In genomic region chr6:149761438-149761837, GRCh38 we compare ENCODE assay signal across 1 cellular context.
TF ChIP-seq lines count a peak whose summit lies in the region.

No MANE protein-coding gene starts in this region.

TF ChIP-seq in K562, 482 proteins besides CTCF, POLR2A, EP300 and RAD21:
- TF ChIP-seq FOSL1 (tag; conservative IDR thresholded peaks at IDR 0.05) (peak; percentile 58), ESRRA (IDR thresholded peaks at IDR 0.05; ENCODE audit: borderline replicate concordance, low read depth) (peak; percentile 61; the same call in 1 of the 2 replicates), SOX6 (IDR thresholded peaks at IDR 0.05) (peak; percentile 65; the same call in 1 of the 2 replicates), CTBP1 (IDR thresholded peaks at IDR 0.05; ENCODE audit: borderline replicate concordance) (peak; percentile 62; the same call in 1 of the 2 replicates), HES1 (IDR thresholded peaks at IDR 0.05; ENCODE audit: low read depth) (peak; percentile 62; the same call in 1 of the 2 replicates), ZNF277 (CRISPR knock-in tag; IDR thresholded peaks at IDR 0.05; ENCODE audit: borderline replicate concordance) (no peak), GATAD2A (IDR thresholded peaks at IDR 0.05) (no peak), NR2F6 (CRISPR knock-in tag; IDR thresholded peaks at IDR 0.05) (no peak), CBX5 (IDR thresholded peaks at IDR 0.05; ENCODE audit: borderline replicate concordance, low read depth) (no peak), ELF1 (tag; IDR thresholded peaks at IDR 0.05) (0 out of 2 replicates have a peak, but pooled peaks have one; percentile 12), SMARCC2 (IDR thresholded peaks at IDR 0.05; ENCODE audit: low read depth) (peak; percentile 20; the same call in 1 of the 2 replicates), MEIS2 (IDR thresholded peaks at IDR 0.05; ENCODE audit: partially characterized antibody) (peak; percentile 94), FOXA3 (CRISPR knock-in tag; conservative IDR thresholded peaks at IDR 0.05 in 1 of 2, IDR thresholded peaks at IDR 0.05 in 1 of 2) (peak in 1 of 2 experiments; percentile 70; a peak in 2 of 4 replicates), PBX2 (CRISPR knock-in tag; IDR thresholded peaks at IDR 0.05; ENCODE audit: low read depth) (no peak), PBX2 (tag; conservative IDR thresholded peaks at IDR 0.05; ENCODE audit: low read depth) (peak; percentile 52), ZNF668 (CRISPR knock-in tag; IDR thresholded peaks at IDR 0.05) (no peak), SMARCE1 (IDR thresholded peaks at IDR 0.05) (peak; percentile 72; the same call in 1 of the 2 replicates), PKNOX1 (IDR thresholded peaks at IDR 0.05) (peak; percentile 85), SNAPC5 (CRISPR knock-in tag; IDR thresholded peaks at IDR 0.05) (no peak), MTA1 (IDR thresholded peaks at IDR 0.05; ENCODE audit: borderline replicate concordance) (0 out of 2 replicates have a peak, but pooled peaks have one; percentile 36), ARID2 (IDR thresholded peaks at IDR 0.05) (no peak), ZNF644 (tag; IDR thresholded peaks at IDR 0.05; ENCODE audit: low read depth) (peak; percentile 23; the same call in 1 of the 2 replicates)
- TF ChIP-seq, protein P1, sequence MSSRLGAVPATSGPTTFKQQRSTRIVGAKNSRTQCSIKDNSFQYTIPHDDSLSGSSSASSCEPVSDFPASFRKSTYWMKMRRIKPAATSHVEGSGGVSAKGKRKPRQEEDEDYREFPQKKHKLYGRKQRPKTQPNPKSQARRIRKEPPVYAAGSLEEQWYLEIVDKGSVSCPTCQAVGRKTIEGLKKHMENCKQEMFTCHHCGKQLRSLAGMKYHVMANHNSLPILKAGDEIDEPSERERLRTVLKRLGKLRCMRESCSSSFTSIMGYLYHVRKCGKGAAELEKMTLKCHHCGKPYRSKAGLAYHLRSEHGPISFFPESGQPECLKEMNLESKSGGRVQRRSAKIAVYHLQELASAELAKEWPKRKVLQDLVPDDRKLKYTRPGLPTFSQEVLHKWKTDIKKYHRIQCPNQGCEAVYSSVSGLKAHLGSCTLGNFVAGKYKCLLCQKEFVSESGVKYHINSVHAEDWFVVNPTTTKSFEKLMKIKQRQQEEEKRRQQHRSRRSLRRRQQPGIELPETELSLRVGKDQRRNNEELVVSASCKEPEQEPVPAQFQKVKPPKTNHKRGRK (tag; IDR thresholded peaks at IDR 0.05): no peak
- TF ChIP-seq, protein P2, sequence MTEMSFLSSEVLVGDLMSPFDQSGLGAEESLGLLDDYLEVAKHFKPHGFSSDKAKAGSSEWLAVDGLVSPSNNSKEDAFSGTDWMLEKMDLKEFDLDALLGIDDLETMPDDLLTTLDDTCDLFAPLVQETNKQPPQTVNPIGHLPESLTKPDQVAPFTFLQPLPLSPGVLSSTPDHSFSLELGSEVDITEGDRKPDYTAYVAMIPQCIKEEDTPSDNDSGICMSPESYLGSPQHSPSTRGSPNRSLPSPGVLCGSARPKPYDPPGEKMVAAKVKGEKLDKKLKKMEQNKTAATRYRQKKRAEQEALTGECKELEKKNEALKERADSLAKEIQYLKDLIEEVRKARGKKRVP (CRISPR knock-in tag; IDR thresholded peaks at IDR 0.05): 0 out of 2 replicates have a peak, but pooled peaks have one; percentile 32
- TF ChIP-seq, protein P3, sequence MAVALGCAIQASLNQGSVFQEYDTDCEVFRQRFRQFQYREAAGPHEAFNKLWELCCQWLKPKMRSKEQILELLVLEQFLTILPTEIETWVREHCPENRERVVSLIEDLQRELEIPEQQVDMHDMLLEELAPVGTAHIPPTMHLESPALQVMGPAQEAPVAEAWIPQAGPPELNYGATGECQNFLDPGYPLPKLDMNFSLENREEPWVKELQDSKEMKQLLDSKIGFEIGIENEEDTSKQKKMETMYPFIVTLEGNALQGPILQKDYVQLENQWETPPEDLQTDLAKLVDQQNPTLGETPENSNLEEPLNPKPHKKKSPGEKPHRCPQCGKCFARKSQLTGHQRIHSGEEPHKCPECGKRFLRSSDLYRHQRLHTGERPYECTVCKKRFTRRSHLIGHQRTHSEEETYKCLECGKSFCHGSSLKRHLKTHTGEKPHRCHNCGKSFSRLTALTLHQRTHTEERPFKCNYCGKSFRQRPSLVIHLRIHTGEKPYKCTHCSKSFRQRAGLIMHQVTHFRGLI (CRISPR knock-in tag; IDR thresholded peaks at IDR 0.05): 0 out of 2 replicates have a peak, but pooled peaks have one; percentile 15
- TF ChIP-seq, protein P4, sequence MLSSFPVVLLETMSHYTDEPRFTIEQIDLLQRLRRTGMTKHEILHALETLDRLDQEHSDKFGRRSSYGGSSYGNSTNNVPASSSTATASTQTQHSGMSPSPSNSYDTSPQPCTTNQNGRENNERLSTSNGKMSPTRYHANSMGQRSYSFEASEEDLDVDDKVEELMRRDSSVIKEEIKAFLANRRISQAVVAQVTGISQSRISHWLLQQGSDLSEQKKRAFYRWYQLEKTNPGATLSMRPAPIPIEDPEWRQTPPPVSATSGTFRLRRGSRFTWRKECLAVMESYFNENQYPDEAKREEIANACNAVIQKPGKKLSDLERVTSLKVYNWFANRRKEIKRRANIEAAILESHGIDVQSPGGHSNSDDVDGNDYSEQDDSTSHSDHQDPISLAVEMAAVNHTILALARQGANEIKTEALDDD (IDR thresholded peaks at IDR 0.05): peak; percentile 62; the same call in 1 of the 2 replicates
